ENCODE assay signal across 8 cellular contexts in genomic region chr1:21324368-21325137, GRCh38. TPM values are rescaled to one million over a fixed set of nuclear protein-coding genes. Genes with fewer than 3 reads are reported as not detected.
DNase-seq lines count a peak whose midpoint lies in the region; ATAC-seq and TF ChIP-seq lines count a peak whose summit lies in the region.

No MANE protein-coding gene starts in this region.

- H3K4me3 Mint-ChIP-seq in HFFc6: peak overlapping the region; percentile 74
- H3K4me3 Mint-ChIP-seq in immature natural killer cell: peak overlapping the region; percentile 62 to 74 (median 70)

- H3K27ac Mint-ChIP-seq in HFFc6: peak overlapping the region; percentile 96
- peak overlapping the region; percentile 43 to 89 (median 76) for H3K27ac Mint-ChIP-seq in immature natural killer cell

- H3K9me3 ChIP-seq in AG04450 (ENCODE audit: control insufficient read depth, insufficient read depth, low read length): no peaks in the 10 kb centered on the region

- H3K27me3 Mint-ChIP-seq in HFFc6 (ENCODE audit: insufficient read depth) (no peaks in the 10 kb centered on the region; the same call in 1 of the 2 replicates), immature natural killer cell (ENCODE audit: low read depth in 3 of 3) (peaks cover 0 to 6% (median 0%) of the 10 kb centered on the region in 3 donors)

- H3K4me1 Mint-ChIP-seq in HFFc6 (ENCODE audit: low read depth) (peaks cover 66% of the 10 kb centered on the region), immature natural killer cell (peaks cover 54 to 69% of the 10 kb centered on the region in 2 donors)

- H3K27me3 ChIP-seq in AG04450 (ENCODE audit: control insufficient read depth, insufficient read depth, low read length): no peaks in the 10 kb centered on the region

- peak overlapping the region; percentile 13; the same call in 1 of the 2 replicates for H3K4me3 ChIP-seq in AG04450 (ENCODE audit: low read depth, low read length)

- CTCF ChIA-PET in AG04450 (lab: Charles Lee): interaction anchor here (0.5 to 3.5 kb wide), 8 partner anchors 10 to 628 kb away, joined by 3 to 22 read pairs (median 6); no protein-coding TSS in a partner anchor

- TF ChIP-seq CTCF in AG04450 (IDR thresholded peaks at IDR 0.05; ENCODE audit: low read depth, low read length): no peak
- no peak for TF ChIP-seq CTCF in HFFc6 (IDR thresholded peaks at IDR 0.05)

- peaks cover 5% of the 10 kb centered on the region for H3K36me3 Mint-ChIP-seq in HFFc6 (ENCODE audit: low read depth)
- peaks cover 4 to 10% (median 5%) of the 10 kb centered on the region in 3 donors for H3K36me3 Mint-ChIP-seq in immature natural killer cell

- H3K27ac ChIP-seq in AG04450 (ENCODE audit: low read depth, low read length): peak overlapping the region; percentile 95

- ATAC-seq in GM21367 (IDR thresholded peaks at IDR 0.05; ENCODE audit: unreplicated experiment): no peak

- H3K9me3 Mint-ChIP-seq in HFFc6: no peaks in the 10 kb centered on the region
- peaks cover 0 to 1% (median 0%) of the 10 kb centered on the region in 6 donors for H3K9me3 Mint-ChIP-seq in immature natural killer cell

- POLR2A ChIA-PET in AG04450 (lab: Yijun Ruan, JAX): interaction anchor here (0.6 to 2.6 kb wide), 4 partner anchors 12 to 207 kb away, joined by 3 to 15 read pairs (median 4); no protein-coding TSS in a partner anchor

- DNase-seq in AG04450 (ENCODE audit: low read depth, low spot score) (no peak), HFFc6 (peak; percentile 79), T follicular helper cell (ENCODE audit: low read depth) (peak; percentile 32), amniotic epithelial cell (ENCODE audit: low read depth) (peak; percentile 92), immature natural killer cell (peak in 1 of 3 donors; percentile 21), RPMI8226 (no peak)
- peak; percentile 90 for DNase-seq in stimulated activated CD4-positive, alpha-beta T cell treated with anti-CD3 and anti-CD28 coated beads, Interleukin-15, amount 100 ng/mL, for 24 hours

RNA-seq across cellular contexts. Expression of gene ECE1, which starts 34.3 kb away (rescaled TPM):
- 145 and 161 TPM in 2 replicates for polyA plus RNA-seq in AG04450 (2011; rRNA removed)
- 84.2 and 92.4 TPM in 2 replicates for polyA minus RNA-seq in AG04450 (2011; rRNA and poly(A)+ RNA removed)
- total RNA-seq in HFFc6 (2021; fragmentation: NEBNext Ultra II Directional; extraction: Animal tissue kit (Norgen Biotek cat#: 25700)): 100 to 1,000 TPM; 116 to 134 (median 124) TPM
- 10 to 100 TPM in 1 of 3 donors, 1 to 10 TPM in 2; 3.3 to 24.7 (median 4.3) TPM for polyA plus RNA-seq in immature natural killer cell

Comparison
In these comparisons a context has a peak if more than half of its experiments do, and no peak if none do; other contexts are left out.
1. DNase-seq: peak in HFFc6 (single experiment), T follicular helper cell (single experiment), amniotic epithelial cell (single experiment) and stimulated activated CD4-positive, alpha-beta T cell treated with anti-CD3 and anti-CD28 coated beads, Interleukin-15, amount 100 ng/mL, for 24 hours (single experiment); none in AG04450 (single experiment) and RPMI8226 (single experiment).